Comparison of ENCODE assay signal across 12 cellular contexts in genomic region chr19:43759515-43759914, GRCh38. TPM values are rescaled to one million over a fixed set of nuclear protein-coding genes. Genes with fewer than 3 reads are reported as not detected.
DNase-seq lines count a peak whose midpoint lies in the region; ATAC-seq and TF ChIP-seq lines count a peak whose summit lies in the region.
"Had no signal": no experiment of that assay in that cellular context is flagged by ENCODE, and none has a peak within 500 bp of the region (broad histone marks: within the 10 kb centered on the region; RNA-seq: fewer than 3 reads in every experiment).

No MANE protein-coding gene starts in this region.

- H3K36me3 Mint-ChIP-seq in stimulated activated naive CD8-positive, alpha-beta T cell treated with anti-CD3 and anti-CD28 coated beads, Interleukin-15, Interleukin-2, amounts not matched to agents 100 ng/mL and 50 ng/mL, for 24 hours (ENCODE audit: low read depth) = peaks cover 48% of the 10 kb centered on the region
- peaks cover 32% of the 10 kb centered on the region for H3K36me3 Mint-ChIP-seq in activated CD8-positive, alpha-beta T cell treated with anti-CD3 and anti-CD28 coated beads, Interleukin-2, amount 10 ng/mL, durations not matched to agents 7 days and 5 days (ENCODE audit: low read depth)

- CTCF ChIA-PET in activated CD8-positive, alpha-beta T cell treated with anti-CD3 and anti-CD28 coated beads, Interleukin-2, amount 10 ng/mL, durations not matched to agents 7 days and 5 days (lab: Charles Lee) = interaction anchor here (1.5 to 8.3 kb wide), 3 partner anchors 7 to 91 kb away, joined by 4 to 103 read pairs (median 4); no protein-coding TSS in a partner anchor

- H3K4me3 Mint-ChIP-seq in stimulated activated naive CD8-positive, alpha-beta T cell treated with anti-CD3 and anti-CD28 coated beads, Interleukin-15, Interleukin-2, amounts not matched to agents 100 ng/mL and 50 ng/mL, for 24 hours = no peak overlapping the region
- H3K4me3 Mint-ChIP-seq in activated CD8-positive, alpha-beta T cell treated with anti-CD3 and anti-CD28 coated beads, Interleukin-2, amount 10 ng/mL, durations not matched to agents 7 days and 5 days = no peak overlapping the region

- H3K9me3 Mint-ChIP-seq in stimulated activated naive CD8-positive, alpha-beta T cell treated with anti-CD3 and anti-CD28 coated beads, Interleukin-15, Interleukin-2, amounts not matched to agents 100 ng/mL and 50 ng/mL, for 24 hours = peaks cover 5% of the 10 kb centered on the region
- H3K9me3 Mint-ChIP-seq in activated CD8-positive, alpha-beta T cell treated with anti-CD3 and anti-CD28 coated beads, Interleukin-2, amount 10 ng/mL, durations not matched to agents 7 days and 5 days (ENCODE audit: insufficient read depth) = no peaks in the 10 kb centered on the region

- TF ChIP-seq CTCF in epithelial cell of proximal tubule (conservative IDR thresholded peaks at IDR 0.05; ENCODE audit: low read depth, low read length) = peak; percentile 14

- POLR2A ChIA-PET in activated CD8-positive, alpha-beta T cell treated with anti-CD3 and anti-CD28 coated beads, Interleukin-2, amount 10 ng/mL, durations not matched to agents 7 days and 5 days (lab: Charles Lee) = interaction anchor here (0.9 kb wide), 1 partner anchor 19 kb away, joined by 3 read pairs; no protein-coding TSS in a partner anchor

- no peak overlapping the region for H3K4me3 ChIP-seq in epithelial cell of proximal tubule (ENCODE audit: low read depth, low read length)

- peaks cover 72% of the 10 kb centered on the region for H3K4me1 Mint-ChIP-seq in stimulated activated naive CD8-positive, alpha-beta T cell treated with anti-CD3 and anti-CD28 coated beads, Interleukin-15, Interleukin-2, amounts not matched to agents 100 ng/mL and 50 ng/mL, for 24 hours (ENCODE audit: low read depth)
- peaks cover 45% of the 10 kb centered on the region for H3K4me1 Mint-ChIP-seq in activated CD8-positive, alpha-beta T cell treated with anti-CD3 and anti-CD28 coated beads, Interleukin-2, amount 10 ng/mL, durations not matched to agents 7 days and 5 days (ENCODE audit: low read depth)

- DNase-seq in stimulated activated naive CD8-positive, alpha-beta T cell treated with anti-CD3 and anti-CD28 coated beads, Interleukin-15, Interleukin-2, amounts not matched to agents 100 U/mL and 50 U/mL, for 24 hours = no peak
- DNase-seq in RKO (ENCODE audit: low spot score) (peak; percentile 97), epithelial cell of proximal tubule (ENCODE audit: low read depth) (no peak), NCI-H446 treated with DMSO at 0.1 percent for 48 hours (lab: John Stamatoyannopoulos, UW) (no peak), NCI-H510A (lab: John Stamatoyannopoulos, UW) (no peak)
- no peak for DNase-seq in activated CD8-positive, alpha-beta T cell treated with anti-CD3 and anti-CD28 coated beads, Interleukin-2, amount 10 ng/mL, durations not matched to agents 7 days and 5 days
- DNase-seq: GF-D8 had no signal

- peak overlapping the region; percentile 13 for H3K27ac Mint-ChIP-seq in stimulated activated naive CD8-positive, alpha-beta T cell treated with anti-CD3 and anti-CD28 coated beads, Interleukin-15, Interleukin-2, amounts not matched to agents 100 ng/mL and 50 ng/mL, for 24 hours
- no peak overlapping the region for H3K27ac Mint-ChIP-seq in activated CD8-positive, alpha-beta T cell treated with anti-CD3 and anti-CD28 coated beads, Interleukin-2, amount 10 ng/mL, durations not matched to agents 7 days and 5 days

- no peak for ATAC-seq in stimulated activated naive CD8-positive, alpha-beta T cell treated with anti-CD3 and anti-CD28 coated beads, Interleukin-15, Interleukin-2, amounts not matched to agents 100 U/mL and 50 U/mL, for 24 hours
- no peak for ATAC-seq in activated CD8-positive, alpha-beta T cell treated with anti-CD3 and anti-CD28 coated beads, Interleukin-2, amount 10 ng/mL, durations not matched to agents 7 days and 5 days
- no peak for ATAC-seq in HG02884 (IDR thresholded peaks at IDR 0.05; ENCODE audit: unreplicated experiment)

- no peaks in the 10 kb centered on the region for H3K27me3 Mint-ChIP-seq in stimulated activated naive CD8-positive, alpha-beta T cell treated with anti-CD3 and anti-CD28 coated beads, Interleukin-15, Interleukin-2, amounts not matched to agents 100 ng/mL and 50 ng/mL, for 24 hours
- H3K27me3 Mint-ChIP-seq in activated CD8-positive, alpha-beta T cell treated with anti-CD3 and anti-CD28 coated beads, Interleukin-2, amount 10 ng/mL, durations not matched to agents 7 days and 5 days (ENCODE audit: low read depth) = no peaks in the 10 kb centered on the region

RNA-seq across cellular contexts. Expression of gene SMG9, which starts 4.8 kb away (rescaled TPM):
- total RNA-seq in epithelial cell of proximal tubule = 15.8 and 29.9 TPM in 2 replicates
- total RNA-seq in activated CD8-positive, alpha-beta T cell treated with anti-CD3 and anti-CD28 coated beads, Interleukin-2, amount 10 ng/mL, durations not matched to agents 7 days and 5 days = 10 to 100 TPM; 60.0 to 65.1 TPM

RNA-seq across cellular contexts. Expression of gene KCNN4, which starts 21.3 kb away (rescaled TPM):
- 8.3 and 11.6 TPM in 2 replicates for total RNA-seq in epithelial cell of proximal tubule
- total RNA-seq in activated CD8-positive, alpha-beta T cell treated with anti-CD3 and anti-CD28 coated beads, Interleukin-2, amount 10 ng/mL, durations not matched to agents 7 days and 5 days = 10 to 100 TPM; 28.8 to 31.9 TPM

RNA-seq across cellular contexts. Expression of gene LYPD5, which starts 42.7 kb away (rescaled TPM):
- 1.2 TPM in 1 of 2 replicates, not detected in the other for total RNA-seq in epithelial cell of proximal tubule
- 1 to 10 TPM in 1 of 2 experiments, under 1 TPM in 1; 0.70 to 1.1 TPM for total RNA-seq in activated CD8-positive, alpha-beta T cell treated with anti-CD3 and anti-CD28 coated beads, Interleukin-2, amount 10 ng/mL, durations not matched to agents 7 days and 5 days

RNA-seq across cellular contexts. Expression of gene IRGC, which starts 43.6 kb away (rescaled TPM):
- not detected in 2 replicates for total RNA-seq in epithelial cell of proximal tubule
- not detected for total RNA-seq in activated CD8-positive, alpha-beta T cell treated with anti-CD3 and anti-CD28 coated beads, Interleukin-2, amount 10 ng/mL, durations not matched to agents 7 days and 5 days
- total RNA-seq: pulmonary artery endothelial cell; T-helper 1 cell treated with Interleukin-12 subunit alpha and Interleukin-12 subunit beta and Interleukin-4 antibody, amounts not matched to agents 30 ng/mL and 1 ng/mL, for 36 hours; urinary bladder had no signal
